15 cellular contexts compared by ENCODE assay signal in genomic region chr3:188279696-188280398, GRCh38.
DNase-seq lines count a peak whose midpoint lies in the region; ATAC-seq, FAIRE-seq and TF ChIP-seq lines count a peak whose summit lies in the region.
"Had no signal": no experiment of that assay in that cellular context is flagged by ENCODE, and none has a peak within 500 bp of the region (broad histone marks: within the 10 kb centered on the region; RNA-seq: fewer than 3 reads in every experiment).

No MANE protein-coding gene starts in this region.

- H3K27ac ChIP-seq in liver (ENCODE audit: low read depth in 1 of 2, low read length in 2 of 2): no peak overlapping the region
- no peak overlapping the region for H3K27ac ChIP-seq in HepG2 (ENCODE audit: extremely low read length, insufficient read depth, low read length)
- H3K27ac ChIP-seq in mesenchymal stem cell (ENCODE audit: low read length, poor library complexity, severe bottlenecking): no peak overlapping the region
- peak overlapping the region; percentile 40 to 77 for H3K27ac ChIP-seq in aorta (ENCODE audit: low read depth in 1 of 2, low read length in 2 of 2)
- H3K27ac ChIP-seq: neutrophil had no signal

- TF ChIP-seq CTCF in liver (IDR thresholded peaks at IDR 0.05; ENCODE audit: low read depth, low read length, missing input control): no peak
- no peak for TF ChIP-seq CTCF in HepG2 (CRISPR knock-in tag; IDR thresholded peaks at IDR 0.05)

- ATAC-seq in HepG2 (no peak), SK-N-SH treated with all-trans-retinoic acid at 6 μM for 48 hours (peak; percentile 50), aorta (ENCODE audit: low FRiP score) (no peak), GM21529 (IDR thresholded peaks at IDR 0.05; ENCODE audit: unreplicated experiment) (no peak), GM19328 (IDR thresholded peaks at IDR 0.05; ENCODE audit: unreplicated experiment) (no peak), HG02870 (IDR thresholded peaks at IDR 0.05; ENCODE audit: unreplicated experiment) (no peak)

- WGBS in liver: 78% methylated on average over 6 of the region's 6 CpGs
- WGBS in HepG2 (ENCODE audit: low lambda C conversion rate): 76% methylated on average over 6 of the region's 6 CpGs
- 85% methylated on average over 6 of the region's 6 CpGs for WGBS in mesenchymal stem cell
- WGBS in aorta, 2 donors: 47 to 60% methylated on average over 6 of the region's 6 CpGs

- H4K8ac ChIP-seq in mesenchymal stem cell (ENCODE audit: low read length): no peak overlapping the region

- no peak for FAIRE-seq in HepG2 (lab: Jason Lieb, UNC)
- FAIRE-seq: G401.6, islet of Langerhans had no signal

- no peak overlapping the region for H2BK120ac ChIP-seq in mesenchymal stem cell (ENCODE audit: low read depth, low read length)

- H3K4ac ChIP-seq in mesenchymal stem cell (ENCODE audit: low read depth in 1 of 2, low read length in 2 of 2): no peak overlapping the region

- TF ChIP-seq EP300 in HepG2 (IDR thresholded peaks at IDR 0.05; ENCODE audit: low read depth in 2 of 2, low read length in 2 of 2) (no peak), HepG2 (CRISPR knock-in tag; IDR thresholded peaks at IDR 0.05; ENCODE audit: borderline replicate concordance) (no peak)

- H3K14ac ChIP-seq in mesenchymal stem cell (ENCODE audit: low read length in 2 of 2): no peak overlapping the region

- peak; percentile 46 to 48 for TF ChIP-seq RAD21 in liver (IDR thresholded peaks at IDR 0.05)
- TF ChIP-seq RAD21 in HepG2 (CRISPR knock-in tag; IDR thresholded peaks at IDR 0.05): no peak

- in situ Hi-C loops in HepG2 (cut with HindIII; ENCODE audit: extremely low pct_ligation_motif_present, low pct_unique_long_range_greater_than_20kb): no loop called here

- peaks cover 34% of the 10 kb centered on the region for H3K79me2 ChIP-seq in HepG2 (ENCODE audit: insufficient read depth, low read length)

- H3K9me3 ChIP-seq in liver (ENCODE audit: control insufficient read depth in 4 of 4, low read length in 3 of 4) (no peaks in the 10 kb centered on the region), HepG2 (ENCODE audit: low read length) (no peaks in the 10 kb centered on the region), mesenchymal stem cell (ENCODE audit: control insufficient read depth, low read length) (no peaks in the 10 kb centered on the region), aorta (ENCODE audit: control insufficient read depth, low read length) (no peaks in the 10 kb centered on the region)
- H3K9me3 ChIP-seq: neutrophil had no signal

- no peak overlapping the region for H2BK5ac ChIP-seq in mesenchymal stem cell (ENCODE audit: low read depth, low read length, poor library complexity, severe bottlenecking)

- H3K79me1 ChIP-seq in mesenchymal stem cell (replicated peaks; ENCODE audit: low read length, poor library complexity, severe bottlenecking): peaks cover 18% of the 10 kb centered on the region

- no peak overlapping the region for H3K4me3 ChIP-seq in liver (ENCODE audit: low read depth in 1 of 3, low read length in 3 of 3)
- H3K4me3 ChIP-seq in HepG2 (replicated peaks in 1 of 3; ENCODE audit: insufficient read depth in 1 of 3, low read depth in 2 of 3, low read length in 3 of 3): no peak overlapping the region
- H3K4me3 ChIP-seq in mesenchymal stem cell (ENCODE audit: insufficient read depth in 1 of 2, low read depth in 1 of 2, low read length in 2 of 2): no peak overlapping the region
- no peak overlapping the region for H3K4me3 ChIP-seq in aorta (ENCODE audit: low read length in 2 of 2)

- H4K20me1 ChIP-seq in HepG2 (ENCODE audit: insufficient read depth, low read length): no peaks in the 10 kb centered on the region

- H3K18ac ChIP-seq in mesenchymal stem cell (ENCODE audit: low read depth in 1 of 2, low read length in 2 of 2): no peak overlapping the region

- H2AFZ ChIP-seq in HepG2 (ENCODE audit: low read length) (no peak overlapping the region), mesenchymal stem cell (ENCODE audit: low read depth, low read length) (no peak overlapping the region)

- intact Hi-C loops in HepG2 (cut with micrococcal nuclease; ENCODE audit: unreplicated experiment): no loop called here
- intact Hi-C loops in aorta (cut with DNase I): loop anchor here in 1 of 2 donors (10.0 kb wide), 1 partner anchor 675 kb away; no protein-coding TSS in a partner anchor

- H3K23ac ChIP-seq in mesenchymal stem cell (ENCODE audit: low read length in 2 of 2): no peak overlapping the region

- CTCF ChIA-PET in HepG2 (lab: Yijun Ruan, JAX; ENCODE audit: low intra/inter-chr PET ratio, low total read pairs): no interaction called here

- H3K4me1 ChIP-seq in liver (ENCODE audit: control insufficient read depth in 4 of 4, insufficient read depth in 4 of 4, low read length in 3 of 4) (peaks cover 11 to 30% (median 18%) of the 10 kb centered on the region in 4 donors), HepG2 (ENCODE audit: insufficient read depth, low read length) (peaks cover 49% of the 10 kb centered on the region), mesenchymal stem cell (ENCODE audit: control insufficient read depth, insufficient read depth, low read depth, low read length) (peaks cover 10% of the 10 kb centered on the region), aorta (ENCODE audit: control insufficient read depth in 1 of 2, insufficient read depth in 2 of 2, low read length in 2 of 2) (peaks cover 18 to 24% of the 10 kb centered on the region in 2 donors)

- no TSS peak for BruUV-seq in HepG2 (replicated peaks; lab: Mats Ljungman, UMichigan)

- TF ChIP-seq POLR2A in HepG2 (IDR thresholded peaks at IDR 0.05; ENCODE audit: insufficient read depth in 1 of 2, low read depth in 2 of 2, low read length in 2 of 2): no peak

- DNase-seq in HepG2 (ENCODE audit: low spot score) (no peak), mesenchymal stem cell (no peak), aorta (no peak)
- DNase-seq: activated CD4-positive, alpha-beta T cell treated with anti-CD3 and anti-CD28 coated beads, Interleukin-2, amount 10 ng/mL, durations not matched to agents 24 days and 14 days; activated effector memory CD4-positive, alpha-beta T cell treated with anti-CD3 and anti-CD28 coated beads, Interleukin-2, amount 50 U/mL, for 16 hours; AML-193; NCI-H82 had no signal

- H3K4me2 ChIP-seq in HepG2 (ENCODE audit: low read depth, low read length) (no peak overlapping the region), mesenchymal stem cell (ENCODE audit: low read length, poor library complexity, severe bottlenecking) (no peak overlapping the region)

- peak overlapping the region; percentile 73 for H2BK15ac ChIP-seq in mesenchymal stem cell (ENCODE audit: low read depth, poor library complexity, severe bottlenecking)

- no peak overlapping the region for H4K91ac ChIP-seq in mesenchymal stem cell (ENCODE audit: low read length)

- POLR2A ChIA-PET in HepG2 (lab: Yijun Ruan, JAX): no interaction called here

- H3K27me3 ChIP-seq in liver (ENCODE audit: control insufficient read depth in 4 of 4, insufficient read depth in 4 of 4, low read length in 3 of 4): no peaks in the 10 kb centered on the region
- H3K27me3 ChIP-seq in HepG2 (ENCODE audit: control insufficient read depth in 1 of 2, insufficient read depth in 2 of 2, low read length in 2 of 2): no peaks in the 10 kb centered on the region
- H3K27me3 ChIP-seq in mesenchymal stem cell (ENCODE audit: control insufficient read depth in 1 of 2, insufficient read depth in 1 of 2, low read length in 2 of 2): no peaks in the 10 kb centered on the region
- no peaks in the 10 kb centered on the region for H3K27me3 ChIP-seq in aorta (ENCODE audit: control insufficient read depth in 1 of 2, insufficient read depth in 2 of 2, low read length in 1 of 2)
- H3K27me3 ChIP-seq: neutrophil had no signal

- no peak overlapping the region for H2AK5ac ChIP-seq in mesenchymal stem cell (ENCODE audit: low read length, severe bottlenecking)

- H3K9ac ChIP-seq in liver (ENCODE audit: low read depth in 1 of 2, low read length in 2 of 2): no peak overlapping the region
- no peak overlapping the region for H3K9ac ChIP-seq in HepG2 (ENCODE audit: insufficient read depth, low read depth, low read length)
- no peak overlapping the region for H3K9ac ChIP-seq in mesenchymal stem cell (ENCODE audit: low read length)

- H2BK12ac ChIP-seq in mesenchymal stem cell (ENCODE audit: low read length in 2 of 2): no peak overlapping the region

- no peaks in the 10 kb centered on the region for H3K36me3 ChIP-seq in liver (ENCODE audit: control insufficient read depth in 4 of 4, insufficient read depth in 3 of 4, low read depth in 1 of 4, low read length in 3 of 4)
- H3K36me3 ChIP-seq in HepG2 (replicated peaks in 1 of 2; ENCODE audit: control insufficient read depth in 1 of 2, insufficient read depth in 2 of 2, low read length in 2 of 2): peaks cover 0 to 1% of the 10 kb centered on the region in 2 experiments; a peak in 3 of 5 replicates
- H3K36me3 ChIP-seq in mesenchymal stem cell (ENCODE audit: control insufficient read depth in 1 of 2, insufficient read depth in 2 of 2, low read depth in 1 of 2, low read length in 2 of 2): peaks cover 0 to 4% of the 10 kb centered on the region in 2 experiments
- H3K36me3 ChIP-seq in aorta (ENCODE audit: control insufficient read depth in 1 of 2, insufficient read depth in 2 of 2, low read length in 1 of 2): peaks cover 0 to 2% of the 10 kb centered on the region in 2 donors
- H3K36me3 ChIP-seq: neutrophil had no signal

TF ChIP-seq in liver, 16 proteins besides CTCF, POLR2A, EP300 and RAD21 (continues in another document):
- no peak for TF ChIP-seq HNF4A (conservative IDR thresholded peaks at IDR 0.05)
- TF ChIP-seq FOXA2 (IDR thresholded peaks at IDR 0.05): no peak

TF ChIP-seq in HepG2, 621 proteins besides CTCF, POLR2A, EP300 and RAD21 (continues in another document):
- TF ChIP-seq FOXK2 (IDR thresholded peaks at IDR 0.05) (no peak), SRF (IDR thresholded peaks at IDR 0.05; ENCODE audit: low read depth, low read length) (no peak), RARG (CRISPR knock-in tag; IDR thresholded peaks at IDR 0.05; ENCODE audit: low read depth) (no peak), ZNF563 (CRISPR knock-in tag; IDR thresholded peaks at IDR 0.05) (no peak), EHMT2 (IDR thresholded peaks at IDR 0.05; ENCODE audit: borderline replicate concordance, low read depth, low read length) (no peak), SPEN (CRISPR knock-in tag; IDR thresholded peaks at IDR 0.05; ENCODE audit: low read depth) (no peak), KLF11 (CRISPR knock-in tag; IDR thresholded peaks at IDR 0.05) (no peak)

TF ChIP-seq in SK-N-SH treated with all-trans-retinoic acid at 6 μM for 48 hours, 23 proteins besides CTCF, POLR2A, EP300 and RAD21:
- TF ChIP-seq ISL1 (CRISPR knock-in tag; IDR thresholded peaks at IDR 0.05): peak; percentile 22; the same call in 1 of the 2 replicates
- TF ChIP-seq GLIS3 (CRISPR knock-in tag; IDR thresholded peaks at IDR 0.05): no peak

Comparison
In these comparisons a context has a peak if more than half of its experiments do, and no peak if none do; other contexts are left out.
1. H3K27ac ChIP-seq: peak in aorta (2 of 2); none in liver (0 of 2), HepG2 (single experiment) and mesenchymal stem cell (single experiment).